Comparison of ENCODE assay signal across 12 cellular contexts in genomic region chr10:132419631-132420468, GRCh38. TPM values are rescaled to one million over a fixed set of nuclear protein-coding genes. Genes with fewer than 3 reads are reported as not detected.
A peak's percentile ranks its signal among the peaks of the same experiment; 100 is the strongest.
DNase-seq lines count a peak whose midpoint lies in the region; ATAC-seq and TF ChIP-seq lines count a peak whose summit lies in the region.
"Had no signal": no experiment of that assay in that cellular context is flagged by ENCODE, and none has a peak within 500 bp of the region (broad histone marks: within the 10 kb centered on the region; RNA-seq: fewer than 3 reads in every experiment).

No MANE protein-coding gene starts in this region.

- no peaks in the 10 kb centered on the region for H3K36me3 ChIP-seq in prostate gland

- TF ChIP-seq CTCF in C4-2B (conservative IDR thresholded peaks at IDR 0.05) (no peak), prostate gland (IDR thresholded peaks at IDR 0.05) (no peak)

- WGBS in prostate gland: 67% methylated on average over 25 of the region's 25 CpGs

- H3K27ac ChIP-seq in C4-2B (peak overlapping the region; percentile 56), epithelial cell of prostate (peak overlapping the region; percentile 79), prostate gland (peak overlapping the region; percentile 85 to 89)

- H3K4me3 ChIP-seq in prostate gland: no peak overlapping the region

- intact Hi-C loops in prostate gland (cut with DNase I): no loop called here

- H3K9me3 ChIP-seq in prostate gland: no peaks in the 10 kb centered on the region

- DNase-seq in NAMALWA (ENCODE audit: low spot score): peak; percentile 44
- no peak for DNase-seq in epithelial cell of prostate (ENCODE audit: low read depth, low spot score)
- no peak for DNase-seq in prostate gland (ENCODE audit: low spot score)
- no peak for DNase-seq in activated naive CD4-positive, alpha-beta T cell treated with Interleukin-2 at 50 U/mL for 16 hours
- DNase-seq in effector CD8-positive, alpha-beta T cell (lab: John Stamatoyannopoulos, UW): no peak
- DNase-seq in H4 (ENCODE audit: low spot score): no peak
- DNase-seq: activated CD8-positive, alpha-beta memory T cell treated with anti-CD3 and anti-CD28 coated beads, Interleukin-2, amount 50 U/mL, for 48 hours; cortex of kidney; DND-41; stimulated activated CD4-positive, alpha-beta T cell treated with anti-CD3 and anti-CD28 coated beads, Interleukin-1b, Interleukin-23, amount 100 ng/mL, for 48 hours had no signal

- TF ChIP-seq POLR2A in prostate gland (IDR thresholded peaks at IDR 0.05): no peak

- ATAC-seq in HG02885 (IDR thresholded peaks at IDR 0.05; ENCODE audit: poor library complexity, unreplicated experiment): no peak

- H3K27me3 ChIP-seq in prostate gland (replicated peaks; ENCODE audit: insufficient read depth): no peaks in the 10 kb centered on the region

- peaks cover 41% of the 10 kb centered on the region for H3K4me1 ChIP-seq in prostate gland (replicated peaks)

RNA-seq across cellular contexts. Expression of gene PWWP2B, which starts 22.9 kb away (rescaled TPM):
- 10 to 100 TPM; 27.5 to 36.6 TPM for total RNA-seq in prostate gland
- total RNA-seq in H4 (2014; rRNA removed; shearing (Covaris generic)): 2.2 and 6.2 TPM in 2 replicates
